Comparison of ENCODE assay signal across 17 cellular contexts in the genomic region with DNA sequence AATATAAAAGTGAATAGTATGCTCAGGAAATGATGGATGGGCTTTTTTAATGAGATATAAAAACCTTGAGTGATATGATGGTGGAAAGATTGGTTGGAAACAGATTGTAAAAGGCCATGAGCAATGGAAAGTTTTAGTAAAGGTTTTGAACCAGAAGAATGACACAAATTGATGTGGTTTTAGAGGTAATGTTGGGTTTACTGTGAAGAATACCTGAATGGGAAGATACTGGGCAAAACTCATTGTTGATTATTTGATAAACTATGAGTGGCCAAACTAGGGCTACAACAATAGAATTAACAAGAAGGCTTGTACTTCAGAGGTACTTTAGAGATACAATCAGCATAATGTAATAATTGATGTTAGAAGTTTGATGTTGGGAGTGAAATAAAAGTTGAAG.
DNase-seq lines count a peak whose midpoint lies in the region; ATAC-seq lines count a peak whose summit lies in the region.
"Had no signal": no experiment of that assay in that cellular context is flagged by ENCODE, and none has a peak within 500 bp of the region (broad histone marks: within the 10 kb centered on the region; RNA-seq: fewer than 3 reads in every experiment).

No MANE protein-coding gene starts in this region.

- peak overlapping the region; percentile 40 to 51 for H3K4me3 Mint-ChIP-seq in activated T-cell treated with anti-CD3 and anti-CD28 coated beads, Interleukin-2, amount 50 U/mL, for 72 hours
- no peak overlapping the region for H3K4me3 Mint-ChIP-seq in activated T-helper 17 cell treated with anti-CD3 and anti-CD28 coated beads, Interleukin-2, amount 50 U/mL, for 72 hours
- peak overlapping the region; percentile 13 for H3K4me3 Mint-ChIP-seq in activated naive CD8-positive, alpha-beta T cell treated with anti-CD3 and anti-CD28 coated beads, Interleukin-2, amount 50 U/mL, for 24 hours
- H3K4me3 Mint-ChIP-seq in stimulated activated naive CD8-positive, alpha-beta T cell treated with anti-CD3 and anti-CD28 coated beads, Interleukin-15, amount 100 ng/mL, for 72 hours: no peak overlapping the region
- H3K4me3 Mint-ChIP-seq: CD14-positive monocyte; CD8-positive, alpha-beta T cell; HFFc6 had no signal

- H3K4me1 Mint-ChIP-seq in activated T-cell treated with anti-CD3 and anti-CD28 coated beads, Interleukin-2, amount 50 U/mL, for 72 hours (ENCODE audit: low read depth): peaks cover 17% of the 10 kb centered on the region
- H3K4me1 Mint-ChIP-seq in activated T-helper 17 cell treated with anti-CD3 and anti-CD28 coated beads, Interleukin-2, amount 50 U/mL, for 72 hours: peaks cover 6% of the 10 kb centered on the region
- peaks cover 16% of the 10 kb centered on the region for H3K4me1 Mint-ChIP-seq in activated naive CD8-positive, alpha-beta T cell treated with anti-CD3 and anti-CD28 coated beads, Interleukin-2, amount 50 U/mL, for 24 hours
- H3K4me1 Mint-ChIP-seq in stimulated activated naive CD8-positive, alpha-beta T cell treated with anti-CD3 and anti-CD28 coated beads, Interleukin-15, amount 100 ng/mL, for 72 hours: peaks cover 18% of the 10 kb centered on the region

- peak overlapping the region; percentile 20 for H3K27ac Mint-ChIP-seq in activated T-cell treated with anti-CD3 and anti-CD28 coated beads, Interleukin-2, amount 50 U/mL, for 72 hours
- peak overlapping the region; percentile 7 for H3K27ac Mint-ChIP-seq in activated T-helper 17 cell treated with anti-CD3 and anti-CD28 coated beads, Interleukin-2, amount 50 U/mL, for 72 hours
- peak overlapping the region; percentile 89 for H3K27ac Mint-ChIP-seq in activated naive CD8-positive, alpha-beta T cell treated with anti-CD3 and anti-CD28 coated beads, Interleukin-2, amount 50 U/mL, for 24 hours
- peak overlapping the region in 1 of 2 donors; percentile 0 for H3K27ac Mint-ChIP-seq in stimulated activated naive CD8-positive, alpha-beta T cell treated with anti-CD3 and anti-CD28 coated beads, Interleukin-15, amount 100 ng/mL, for 72 hours
- H3K27ac Mint-ChIP-seq: CD14-positive monocyte; CD8-positive, alpha-beta T cell; HFFc6 had no signal

- H3K9me3 Mint-ChIP-seq in activated T-cell treated with anti-CD3 and anti-CD28 coated beads, Interleukin-2, amount 50 U/mL, for 72 hours: peaks cover 0 to 2% of the 10 kb centered on the region in 2 donors
- no peaks in the 10 kb centered on the region for H3K9me3 Mint-ChIP-seq in activated T-helper 17 cell treated with anti-CD3 and anti-CD28 coated beads, Interleukin-2, amount 50 U/mL, for 72 hours
- H3K9me3 Mint-ChIP-seq in activated naive CD8-positive, alpha-beta T cell treated with anti-CD3 and anti-CD28 coated beads, Interleukin-2, amount 50 U/mL, for 24 hours: no peaks in the 10 kb centered on the region
- H3K9me3 Mint-ChIP-seq in stimulated activated naive CD8-positive, alpha-beta T cell treated with anti-CD3 and anti-CD28 coated beads, Interleukin-15, amount 100 ng/mL, for 72 hours: no peaks in the 10 kb centered on the region
- H3K9me3 Mint-ChIP-seq: CD14-positive monocyte; CD8-positive, alpha-beta T cell; HFFc6 had no signal

- peaks cover 6% of the 10 kb centered on the region for H3K27me3 Mint-ChIP-seq in activated T-cell treated with anti-CD3 and anti-CD28 coated beads, Interleukin-2, amount 50 U/mL, for 72 hours (ENCODE audit: low read depth)
- no peaks in the 10 kb centered on the region for H3K27me3 Mint-ChIP-seq in activated T-helper 17 cell treated with anti-CD3 and anti-CD28 coated beads, Interleukin-2, amount 50 U/mL, for 72 hours
- peaks cover 6% of the 10 kb centered on the region for H3K27me3 Mint-ChIP-seq in activated naive CD8-positive, alpha-beta T cell treated with anti-CD3 and anti-CD28 coated beads, Interleukin-2, amount 50 U/mL, for 24 hours
- H3K27me3 Mint-ChIP-seq in stimulated activated naive CD8-positive, alpha-beta T cell treated with anti-CD3 and anti-CD28 coated beads, Interleukin-15, amount 100 ng/mL, for 72 hours: peaks cover 12% of the 10 kb centered on the region

- peak; percentile 66 to 83 for ATAC-seq in activated T-cell treated with anti-CD3 and anti-CD28 coated beads, Interleukin-2, amount 50 U/mL, for 72 hours (replicated peaks in 1 of 2)
- peak; percentile 39 for ATAC-seq in activated T-helper 17 cell treated with anti-CD3 and anti-CD28 coated beads, Interleukin-2, amount 50 U/mL, for 72 hours (replicated peaks)
- ATAC-seq in activated naive CD8-positive, alpha-beta T cell treated with anti-CD3 and anti-CD28 coated beads, Interleukin-2, amount 50 U/mL, for 24 hours: peak; percentile 89
- ATAC-seq in stimulated activated naive CD8-positive, alpha-beta T cell treated with anti-CD3 and anti-CD28 coated beads, Interleukin-15, amount 100 ng/mL, for 72 hours: peak; percentile 72
- ATAC-seq: A549; CD8-positive, alpha-beta T cell; HepG2 had no signal

- no peak for DNase-seq in activated T-cell treated with anti-CD3 and anti-CD28 coated beads, Interleukin-2, amount 50 U/mL, for 72 hours
- DNase-seq in activated T-cell treated with anti-CD3 and anti-CD28 coated beads, Interleukin-2, amount 50 U/mL, for 1 hour: no peak
- DNase-seq in activated naive CD8-positive, alpha-beta T cell treated with anti-CD3 and anti-CD28 coated beads, Interleukin-2, amount 50 U/mL, for 24 hours: no peak
- DNase-seq in stimulated activated naive CD8-positive, alpha-beta T cell treated with anti-CD3 and anti-CD28 coated beads, Interleukin-15, amount 100 ng/mL, for 72 hours: no peak
- no peak for DNase-seq in NCI-H187 (lab: John Stamatoyannopoulos, UW)
- DNase-seq in stimulated activated CD4-positive, alpha-beta T cell treated with anti-CD3 and anti-CD28 coated beads, Interleukin-2, amount 100 ng/mL, for 24 hours: no peak
- DNase-seq: CD8-positive, alpha-beta T cell; COR-L47; DMS153; DMS79 treated with DMSO at 0.1 percent for 48 hours; EL; HCEC 1CT; HFFc6 had no signal

- no peaks in the 10 kb centered on the region for H3K36me3 Mint-ChIP-seq in activated T-cell treated with anti-CD3 and anti-CD28 coated beads, Interleukin-2, amount 50 U/mL, for 72 hours (ENCODE audit: insufficient read depth in 2 of 2)
- H3K36me3 Mint-ChIP-seq in activated T-helper 17 cell treated with anti-CD3 and anti-CD28 coated beads, Interleukin-2, amount 50 U/mL, for 72 hours (ENCODE audit: low read depth): no peaks in the 10 kb centered on the region
- H3K36me3 Mint-ChIP-seq in activated naive CD8-positive, alpha-beta T cell treated with anti-CD3 and anti-CD28 coated beads, Interleukin-2, amount 50 U/mL, for 24 hours (ENCODE audit: low read depth): peaks cover 3% of the 10 kb centered on the region
- H3K36me3 Mint-ChIP-seq: CD14-positive monocyte; CD8-positive, alpha-beta T cell had no signal

Comparison
In these comparisons a context has a peak if more than half of its experiments do, and no peak if none do; other contexts are left out.
1. ATAC-seq: peak in every context shown above with its lines; median percentile 89 in activated naive CD8-positive, alpha-beta T cell treated with anti-CD3 and anti-CD28 coated beads, Interleukin-2, amount 50 U/mL, for 24 hours; 74 in activated T-cell treated with anti-CD3 and anti-CD28 coated beads, Interleukin-2, amount 50 U/mL, for 72 hours; 72 in stimulated activated naive CD8-positive, alpha-beta T cell treated with anti-CD3 and anti-CD28 coated beads, Interleukin-15, amount 100 ng/mL, for 72 hours; 39 in activated T-helper 17 cell treated with anti-CD3 and anti-CD28 coated beads, Interleukin-2, amount 50 U/mL, for 72 hours.
2. H3K4me3 Mint-ChIP-seq: peak in activated T-cell treated with anti-CD3 and anti-CD28 coated beads, Interleukin-2, amount 50 U/mL, for 72 hours (2 of 2) and activated naive CD8-positive, alpha-beta T cell treated with anti-CD3 and anti-CD28 coated beads, Interleukin-2, amount 50 U/mL, for 24 hours (single experiment); none in activated T-helper 17 cell treated with anti-CD3 and anti-CD28 coated beads, Interleukin-2, amount 50 U/mL, for 72 hours (single experiment) and stimulated activated naive CD8-positive, alpha-beta T cell treated with anti-CD3 and anti-CD28 coated beads, Interleukin-15, amount 100 ng/mL, for 72 hours (0 of 2).